8 cellular contexts compared by ENCODE assay signal in the genomic region with DNA sequence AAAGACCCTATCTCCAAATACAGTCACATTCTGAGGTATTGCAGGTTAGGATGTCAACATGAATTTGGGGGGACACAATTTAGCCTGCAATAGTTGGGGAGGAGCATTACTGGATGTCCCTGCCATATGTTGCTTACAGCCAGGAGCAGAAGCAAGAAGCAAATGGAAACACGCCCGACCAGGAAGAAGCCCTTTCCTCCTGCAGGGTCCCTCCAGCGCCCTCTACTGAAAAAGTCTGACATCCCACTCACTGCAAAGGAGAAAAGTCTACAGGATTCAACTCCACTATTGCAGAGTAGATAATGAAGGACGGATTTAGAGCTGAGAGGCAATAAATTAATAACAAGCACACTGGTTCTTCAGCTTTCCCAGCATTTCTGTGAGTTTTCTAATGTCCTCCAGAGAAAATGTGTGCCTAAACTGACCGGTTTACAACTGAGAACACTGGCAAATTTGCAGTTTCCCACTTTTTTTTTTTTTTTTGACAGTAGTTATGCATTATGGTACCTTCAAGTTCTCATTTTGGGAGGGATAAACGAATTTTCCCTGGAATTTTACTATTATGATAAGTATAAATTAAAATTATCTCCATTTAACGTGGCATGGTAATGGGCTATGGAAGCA. TPM values are rescaled to one million over a fixed set of nuclear protein-coding genes. Genes with fewer than 3 reads are reported as not detected.
A peak's percentile ranks its signal among the peaks of the same experiment; 100 is the strongest.
DNase-seq lines count a peak whose midpoint lies in the region; ATAC-seq and TF ChIP-seq lines count a peak whose summit lies in the region.

No MANE protein-coding gene starts in this region.

- H3K4me3 ChIP-seq in SU-DHL-6 (ENCODE audit: insufficient read depth, low read length, poor library complexity, severe bottlenecking), result no peak overlapping the region

- no peak overlapping the region for H3K4me3 Mint-ChIP-seq in activated naive CD8-positive, alpha-beta T cell treated with anti-CD3 and anti-CD28 coated beads for 36 hours

- no peaks in the 10 kb centered on the region for H3K9me3 ChIP-seq in SU-DHL-6 (ENCODE audit: insufficient read depth, low read length)

- peak; percentile 33 for TF ChIP-seq CTCF in SU-DHL-6 (IDR thresholded peaks at IDR 0.05; ENCODE audit: insufficient read depth, low read length, poor library complexity, severe bottlenecking)

- H3K36me3 ChIP-seq in SU-DHL-6 (ENCODE audit: low read length), result no peaks in the 10 kb centered on the region

- H3K4me2 ChIP-seq in SU-DHL-6 (ENCODE audit: low read depth, low read length, poor library complexity, severe bottlenecking), result no peak overlapping the region

- H4K20me1 ChIP-seq in SU-DHL-6 (ENCODE audit: low read depth, low read length), result no peaks in the 10 kb centered on the region

- H3K27ac Mint-ChIP-seq in activated naive CD8-positive, alpha-beta T cell treated with anti-CD3 and anti-CD28 coated beads for 36 hours, result no peak overlapping the region

- H3K9me3 Mint-ChIP-seq in activated naive CD8-positive, alpha-beta T cell treated with anti-CD3 and anti-CD28 coated beads for 36 hours, result no peaks in the 10 kb centered on the region

- no peaks in the 10 kb centered on the region for H3K9me2 ChIP-seq in SU-DHL-6 (replicated peaks; ENCODE audit: insufficient read depth, low read length)

- peak; percentile 54 for ATAC-seq in GM21825 (IDR thresholded peaks at IDR 0.05; ENCODE audit: unreplicated experiment)

- H3K27me3 Mint-ChIP-seq in activated naive CD8-positive, alpha-beta T cell treated with anti-CD3 and anti-CD28 coated beads for 36 hours, result no peaks in the 10 kb centered on the region

- peaks cover 14% of the 10 kb centered on the region for H3K36me3 Mint-ChIP-seq in activated naive CD8-positive, alpha-beta T cell treated with anti-CD3 and anti-CD28 coated beads for 36 hours

- H2AFZ ChIP-seq in SU-DHL-6 (ENCODE audit: low read depth, low read length, severe bottlenecking), result no peak overlapping the region

- H3K4me1 Mint-ChIP-seq in activated naive CD8-positive, alpha-beta T cell treated with anti-CD3 and anti-CD28 coated beads for 36 hours, result peaks cover 16% of the 10 kb centered on the region

- peak; percentile 76 for DNase-seq in D341Med (ENCODE audit: low spot score)
- peak; percentile 3 for DNase-seq in NCI-H128 (lab: John Stamatoyannopoulos, UW; ENCODE audit: unreplicated experiment)
- DNase-seq in activated naive CD8-positive, alpha-beta T cell treated with anti-CD3 and anti-CD28 coated beads for 36 hours, result peak; percentile 65
- DNase-seq in iPS DF 4.7 (ENCODE audit: extremely low read depth, low spot score), result peak; percentile 56
- peak; percentile 62 for DNase-seq in stimulated activated CD4-positive, alpha-beta T cell treated with anti-CD3 and anti-CD28 coated beads, Interleukin-2, amount 100 ng/mL, for 4 hours (ENCODE audit: low read depth)
- no peak for DNase-seq in epidermal melanocyte (ENCODE audit: insufficient read length, low spot score)

- no peaks in the 10 kb centered on the region for H3K27me3 ChIP-seq in SU-DHL-6 (ENCODE audit: low read length)

- no peak overlapping the region for H3K27ac ChIP-seq in SU-DHL-6 (ENCODE audit: low read depth, low read length)

- H3K9ac ChIP-seq in SU-DHL-6 (ENCODE audit: low read length), result no peak overlapping the region

- no peaks in the 10 kb centered on the region for H3F3A ChIP-seq in SU-DHL-6 (ENCODE audit: insufficient read depth)

- no peaks in the 10 kb centered on the region for H3K79me2 ChIP-seq in SU-DHL-6 (ENCODE audit: insufficient read depth, low read length)

RNA-seq across cellular contexts. Expression of gene COQ2, which starts 31.7 kb away (rescaled TPM):
- total RNA-seq in activated naive CD8-positive, alpha-beta T cell treated with anti-CD3 and anti-CD28 coated beads for 36 hours, result 10 to 100 TPM; 24.8 to 25.1 TPM
